8 cellular contexts compared by ENCODE assay signal in the genomic region with DNA sequence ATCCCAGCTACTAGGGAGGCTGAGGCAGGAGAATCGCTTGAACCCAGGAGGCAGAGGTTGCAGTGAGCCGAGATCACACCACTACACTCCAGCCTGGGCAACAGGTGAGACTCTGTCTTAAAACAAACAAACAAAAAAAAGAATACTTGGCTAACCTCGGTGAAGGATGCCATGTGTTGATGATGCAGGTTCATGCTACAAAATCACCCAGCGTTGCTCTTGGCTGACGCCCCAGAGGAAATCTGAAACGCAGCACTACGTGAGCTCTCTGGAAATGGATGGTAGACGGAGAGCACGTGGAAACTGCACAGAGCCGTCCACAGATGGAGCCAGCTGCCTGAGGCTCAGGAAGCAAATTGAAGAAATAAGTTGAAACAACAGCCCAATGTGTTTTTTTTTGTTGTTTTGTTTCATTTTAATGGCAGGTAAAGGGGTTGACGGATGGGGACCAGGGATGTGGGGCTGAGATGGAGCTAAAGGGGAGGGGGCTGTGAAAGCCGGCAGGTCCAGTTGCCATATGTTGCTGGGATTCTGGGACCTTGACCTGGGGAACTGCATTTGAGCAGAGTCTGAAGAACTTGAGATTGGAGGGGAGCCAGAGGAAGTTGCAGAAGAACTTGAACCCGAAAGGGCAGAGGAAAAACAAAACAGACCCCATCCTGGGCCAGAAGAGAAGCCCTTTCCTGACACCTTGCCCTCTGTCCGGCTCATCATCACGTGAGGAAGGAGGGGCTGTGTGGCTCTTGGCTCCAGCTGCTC. TPM values are rescaled to one million over a fixed set of nuclear protein-coding genes. Genes with fewer than 3 reads are reported as not detected.
DNase-seq lines count a peak whose midpoint lies in the region; ATAC-seq and TF ChIP-seq lines count a peak whose summit lies in the region.

No MANE protein-coding gene starts in this region.

- DNase-seq in GM10248 (ENCODE audit: extremely low spot score) = peak; percentile 77
- DNase-seq in SJCRH30 = peak; percentile 78 to 89
- peak; percentile 83 to 95 for DNase-seq in fibroblast of lung (ENCODE audit: low read depth in 2 of 2)
- peak; percentile 80 for DNase-seq in posterior vena cava (ENCODE audit: low spot score)
- no peak for DNase-seq in effector CD8-positive, alpha-beta T cell (lab: John Stamatoyannopoulos, UW)
- no peak for DNase-seq in H9

- H3T11ph ChIP-seq in H9 (ENCODE audit: low read length) = no peak overlapping the region

- H2BK120ac ChIP-seq in H9 (ENCODE audit: low read depth, low read length, poor library complexity, severe bottlenecking) = no peak overlapping the region

- no peak overlapping the region for H3K4me3 Mint-ChIP-seq in H9

- H4K5ac ChIP-seq in H9 (ENCODE audit: insufficient read length, low read depth, low read length) = no peak overlapping the region

- H3K4me2 ChIP-seq in fibroblast of lung (ENCODE audit: extremely low read depth, insufficient read depth, low read length) (peak overlapping the region; percentile 39), H9 (ENCODE audit: insufficient read depth, insufficient read length, low read length) (no peak overlapping the region)

- H2BK20ac ChIP-seq in H9 (ENCODE audit: low read depth, low read length, poor library complexity, severe bottlenecking) = no peak overlapping the region

- no peak overlapping the region for H3K27ac ChIP-seq in 22Rv1
- no peak overlapping the region for H3K27ac ChIP-seq in SJCRH30
- peak overlapping the region; percentile 16 for H3K27ac ChIP-seq in fibroblast of lung (ENCODE audit: insufficient read depth, low read length)
- H3K27ac ChIP-seq in H9 (ENCODE audit: insufficient read length, low read depth, low read length) = no peak overlapping the region

- POLR2A ChIA-PET in GM10248 (lab: Yijun Ruan, JAX) = no interaction called here

- no peak overlapping the region for H3K4me3 ChIP-seq in SJCRH30
- peak overlapping the region in 2 of 4 experiments; percentile 17 to 27 for H3K4me3 ChIP-seq in fibroblast of lung (replicated peaks in 1 of 4; ENCODE audit: control extremely low read depth in 1 of 4, insufficient read depth in 1 of 4, low read depth in 3 of 4, low read length in 4 of 4)

- H3K9ac ChIP-seq in fibroblast of lung (ENCODE audit: insufficient read depth, low read length) = no peak overlapping the region
- H3K9ac ChIP-seq in H9 (ENCODE audit: extremely low read depth, insufficient read length, low read length) = no peak overlapping the region

- H2AFZ ChIP-seq in fibroblast of lung (ENCODE audit: low read length) = peak overlapping the region; percentile 28
- no peak overlapping the region for H2AFZ ChIP-seq in H9 (ENCODE audit: low read length)

- no peak overlapping the region for H2BK15ac ChIP-seq in H9 (ENCODE audit: low read depth, low read length)

- peaks cover 28% of the 10 kb centered on the region for H3K4me1 ChIP-seq in SJCRH30
- peaks cover 3% of the 10 kb centered on the region for H3K4me1 ChIP-seq in fibroblast of lung (ENCODE audit: control insufficient read depth, extremely low read depth, insufficient read depth, low read length)
- H3K4me1 ChIP-seq in H9 (ENCODE audit: insufficient read depth, low read length) = no peaks in the 10 kb centered on the region; the same call in 1 of the 2 replicates

- no peaks in the 10 kb centered on the region; a peak in 1 of 5 replicates for H3K9me3 Mint-ChIP-seq in H9

- H3K23ac ChIP-seq in H9 (ENCODE audit: insufficient read length, low read depth, low read length) = no peak overlapping the region

- H3K23me2 ChIP-seq in H9 (ENCODE audit: insufficient read length, low read depth, low read length, poor library complexity, severe bottlenecking) = no peaks in the 10 kb centered on the region

- H3K4me1 Mint-ChIP-seq in H9 = peaks cover 9 to 34% of the 10 kb centered on the region in 2 experiments

- intact Hi-C loops in posterior vena cava (cut with DNase I) = no loop called here

- H3K27me3 Mint-ChIP-seq in H9 (ENCODE audit: low read depth) = peaks cover 2% of the 10 kb centered on the region; the same call in 1 of the 2 replicates

- no peaks in the 10 kb centered on the region for H3K36me3 Mint-ChIP-seq in H9 (ENCODE audit: insufficient read depth in 1 of 3, low read depth in 3 of 3)

- no peaks in the 10 kb centered on the region for H3K79me2 ChIP-seq in fibroblast of lung (ENCODE audit: control insufficient read depth, insufficient read depth, low read length)
- no peaks in the 10 kb centered on the region for H3K79me2 ChIP-seq in H9 (ENCODE audit: insufficient read depth, low read length)

- H4K20me1 ChIP-seq in fibroblast of lung (ENCODE audit: control insufficient read depth, extremely low read depth, insufficient read depth, low read length) (no peaks in the 10 kb centered on the region), H9 (ENCODE audit: control insufficient read depth, insufficient read depth, insufficient read length) (no peaks in the 10 kb centered on the region)

- H3K4ac ChIP-seq in H9 (ENCODE audit: low read depth, low read length) = no peak overlapping the region

- H3K9me3 ChIP-seq in SJCRH30 (replicated peaks) (no peaks in the 10 kb centered on the region), fibroblast of lung (ENCODE audit: control insufficient read depth, insufficient read depth, low read depth, low read length) (no peaks in the 10 kb centered on the region), H9 (ENCODE audit: control insufficient read depth, low read depth, low read length) (no peaks in the 10 kb centered on the region)

- H4K91ac ChIP-seq in H9 (ENCODE audit: insufficient read length, low read depth, low read length) = no peak overlapping the region

- CTCF ChIA-PET in GM10248 (lab: Yijun Ruan, JAX) = interaction anchor here (0.8 to 2.0 kb wide), 15 partner anchors 9 to 269 kb away, joined by 3 to 15 read pairs (median 6); partner anchors contain the start of gene MANBAL

- H3K27me3 ChIP-seq in SJCRH30 = 0 out of 2 replicates have a peak, but pooled peaks cover 5% of the 10 kb centered on the region
- no peaks in the 10 kb centered on the region for H3K27me3 ChIP-seq in fibroblast of lung (ENCODE audit: control insufficient read depth, insufficient read depth, low read length)
- H3K27me3 ChIP-seq in H9 (ENCODE audit: insufficient read depth, low read length) = no peaks in the 10 kb centered on the region

- H3K36me3 ChIP-seq in SJCRH30 (no peaks in the 10 kb centered on the region), fibroblast of lung (ENCODE audit: control insufficient read depth, insufficient read depth, low read length) (no peaks in the 10 kb centered on the region)

- no peak overlapping the region; the same call in 1 of the 2 replicates for H3K14ac ChIP-seq in H9 (ENCODE audit: insufficient read depth, low read length)

- no peak overlapping the region; a peak in 1 of 7 replicates for H3K27ac Mint-ChIP-seq in H9

- H2BK12ac ChIP-seq in H9 (ENCODE audit: insufficient read length, low read depth, low read length) = no peak overlapping the region

- H2BK5ac ChIP-seq in H9 (ENCODE audit: insufficient read length, low read length) = no peak overlapping the region

- TF ChIP-seq CTCF in 22Rv1 (IDR thresholded peaks at IDR 0.05) (peak; percentile 30; the same call in 1 of the 2 replicates), GM10248 (IDR thresholded peaks at IDR 0.05; ENCODE audit: control extremely low read depth, extremely low read depth, low read depth, missing control alignments) (peak; percentile 55), fibroblast of lung (conservative IDR thresholded peaks at IDR 0.05 in 1 of 2, IDR thresholded peaks at IDR 0.05 in 1 of 2; ENCODE audit: low read depth in 1 of 2, low read length in 2 of 2) (peak; percentile 31 to 56), H9 (conservative IDR thresholded peaks at IDR 0.05) (no peak)

- no peak overlapping the region for H2AK5ac ChIP-seq in H9 (ENCODE audit: insufficient read length, low read length)

- no peak overlapping the region for H3K56ac ChIP-seq in H9 (ENCODE audit: insufficient read length, low read depth, low read length)

- WGBS in H9 (ENCODE audit: extremely low coverage, insufficient read length, low lambda C conversion rate) = no CpG with 5 or more reads among the region's 15 CpGs

- H3K79me1 ChIP-seq in H9 (ENCODE audit: insufficient read depth, low read depth, low read length, poor library complexity, severe bottlenecking) = no peaks in the 10 kb centered on the region

- no peak overlapping the region for H3K18ac ChIP-seq in H9 (ENCODE audit: insufficient read length, low read depth, low read length)

- no peak overlapping the region for H4K8ac ChIP-seq in H9 (replicated peaks; ENCODE audit: insufficient read length, low read depth, low read length)

- ATAC-seq in HG03175 (IDR thresholded peaks at IDR 0.05; ENCODE audit: unreplicated experiment) = peak; percentile 66

RNA-seq across cellular contexts. Expression of gene MANBAL, which starts 12.8 kb away (rescaled TPM):
- 28.9 and 32.4 TPM in 2 replicates for total RNA-seq in SJCRH30 (2014; rRNA removed; shearing (Covaris generic))
- 14.4 and 25.8 TPM in 2 replicates for total RNA-seq in fibroblast of lung
- polyA plus RNA-seq in fibroblast of lung = 99.9 and 105 TPM in 2 replicates
- polyA plus RNA-seq in fibroblast of lung (2012) = 78.4 and 81.3 TPM in 2 replicates
- 63.6 and 78.5 TPM in 2 replicates for polyA minus RNA-seq in fibroblast of lung (ENCODE audit: low replicate concordance)
- total RNA-seq in posterior vena cava = 10 to 100 TPM; 51.9 to 54.2 TPM
- total RNA-seq in H9 (2021) = 40.3 and 40.7 TPM in 2 replicates

RNA-seq across cellular contexts. Expression of gene GHRH, which starts 15.1 kb away (rescaled TPM):
- not detected in 2 replicates for total RNA-seq in SJCRH30 (2014; rRNA removed; shearing (Covaris generic))
- total RNA-seq in fibroblast of lung (not detected in 2 replicates), posterior vena cava (not detected), H9 (2021) (0.68 TPM in 1 of 2 replicates, not detected in the other)
- not detected in 2 replicates for polyA plus RNA-seq in fibroblast of lung
- polyA plus RNA-seq in fibroblast of lung (2012) = not detected in 2 replicates
- not detected in 2 replicates for polyA minus RNA-seq in fibroblast of lung (ENCODE audit: low replicate concordance)

Comparison
In these comparisons a context has a peak if more than half of its experiments do, and no peak if none do; other contexts are left out.
1. DNase-seq: peak in GM10248 (single experiment), SJCRH30 (2 of 2), fibroblast of lung (2 of 2) and posterior vena cava (single experiment); none in effector CD8-positive, alpha-beta T cell (single experiment) and H9 (single experiment).